In the genomic region with DNA sequence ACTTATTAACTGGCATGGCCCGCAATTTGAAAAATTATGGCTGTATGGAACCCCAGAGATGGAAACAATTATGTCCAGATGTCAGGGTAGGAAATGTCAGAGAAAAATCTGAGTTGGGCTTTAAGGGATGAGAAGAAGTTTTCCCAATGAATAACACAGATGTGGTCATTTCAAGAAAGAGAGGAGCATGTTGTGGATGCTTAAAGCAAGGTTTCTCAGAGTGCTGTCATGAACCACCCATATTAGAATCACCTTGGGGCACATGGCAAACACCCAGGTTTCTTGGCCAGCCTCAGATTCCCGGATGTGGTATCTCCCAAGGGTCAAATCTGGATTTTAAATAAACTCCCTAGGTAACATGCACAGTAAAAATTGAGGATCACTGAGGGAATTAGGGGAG, we compare ENCODE assay signal across 20 cellular contexts. TPM values are rescaled to one million over a fixed set of nuclear protein-coding genes. Genes with fewer than 3 reads are reported as not detected.
"Had no signal": no experiment of that assay in that cellular context is flagged by ENCODE, and none has a peak within 500 bp of the region (broad histone marks: within the 10 kb centered on the region; RNA-seq: fewer than 3 reads in every experiment).

No MANE protein-coding gene starts in this region.

- H3K4me3 ChIP-seq: body of pancreas, gastrocnemius medialis, ovary, right lobe of liver, smooth muscle cell, testis, upper lobe of left lung had no signal

- DNase-seq: activated CD4-positive, alpha-beta T cell treated with anti-CD3 and anti-CD28 coated beads, Interleukin-2, amount 10 ng/mL, durations not matched to agents 24 days and 14 days; activated CD8-positive, alpha-beta T cell treated with anti-CD3 and anti-CD28 coated beads for 36 hours; activated naive CD4-positive, alpha-beta T cell treated with Interleukin-2 at 50 U/mL for 16 hours; activated naive CD8-positive, alpha-beta T cell treated with anti-CD3 and anti-CD28 coated beads, Interleukin-2, amount 10 ng/mL, durations not matched to agents 7 days and 5 days; activated T-cell treated with anti-CD3 and anti-CD28 coated beads, Interleukin-2, amount 50 U/mL, for 1 hour; body of pancreas; caudate nucleus; gastrocnemius medialis; head of caudate nucleus; kidney; ovary; right lobe of liver; stimulated activated CD4-positive, alpha-beta T cell treated with anti-CD3 and anti-CD28 coated beads, Interleukin-4, amount 100 ng/mL, for 1 hour; testis; upper lobe of left lung had no signal

- H3K9me3 ChIP-seq: body of pancreas, gastrocnemius medialis, ovary, right lobe of liver, testis had no signal

- ATAC-seq: activated CD8-positive, alpha-beta T cell treated with anti-CD3 and anti-CD28 coated beads for 36 hours; activated T-helper 17 cell treated with anti-CD3 and anti-CD28 coated beads, Interleukin-2, amount 50 U/mL, for 72 hours; body of pancreas; gastrocnemius medialis; left lobe of liver; right lobe of liver had no signal

- H3K36me3 Mint-ChIP-seq: activated naive CD8-positive, alpha-beta T cell treated with anti-CD3 and anti-CD28 coated beads, Interleukin-2, amount 10 ng/mL, durations not matched to agents 7 days and 5 days had no signal

- H3K27ac Mint-ChIP-seq: activated CD4-positive, alpha-beta T cell treated with anti-CD3 and anti-CD28 coated beads, Interleukin-2, amount 10 ng/mL, durations not matched to agents 24 days and 14 days; activated CD8-positive, alpha-beta T cell treated with anti-CD3 and anti-CD28 coated beads for 36 hours; activated naive CD8-positive, alpha-beta T cell treated with anti-CD3 and anti-CD28 coated beads, Interleukin-2, amount 10 ng/mL, durations not matched to agents 7 days and 5 days; activated T-helper 17 cell treated with anti-CD3 and anti-CD28 coated beads, Interleukin-2, amount 50 U/mL, for 72 hours; T-helper 1 cell treated with Interleukin-12 subunit alpha and Interleukin-12 subunit beta and Interleukin-4 antibody, amounts not matched to agents 30 μg/mL and 1 μg/mL, for 36 hours had no signal

- H3K27me3 ChIP-seq: body of pancreas, gastrocnemius medialis, ovary, right lobe of liver, testis, upper lobe of left lung had no signal

- H3K4me1 ChIP-seq: body of pancreas, gastrocnemius medialis, right lobe of liver, testis, upper lobe of left lung had no signal

- H3K36me3 ChIP-seq: gastrocnemius medialis, ovary, right lobe of liver, upper lobe of left lung had no signal

- H3K4me3 Mint-ChIP-seq: activated CD4-positive, alpha-beta T cell treated with anti-CD3 and anti-CD28 coated beads, Interleukin-2, amount 10 ng/mL, durations not matched to agents 24 days and 14 days; activated CD8-positive, alpha-beta T cell treated with anti-CD3 and anti-CD28 coated beads for 36 hours; activated naive CD8-positive, alpha-beta T cell treated with anti-CD3 and anti-CD28 coated beads, Interleukin-2, amount 10 ng/mL, durations not matched to agents 7 days and 5 days; activated T-helper 17 cell treated with anti-CD3 and anti-CD28 coated beads, Interleukin-2, amount 50 U/mL, for 72 hours; T-helper 1 cell treated with Interleukin-12 subunit alpha and Interleukin-12 subunit beta and Interleukin-4 antibody, amounts not matched to agents 30 μg/mL and 1 μg/mL, for 36 hours had no signal

- H3K4me1 Mint-ChIP-seq: activated T-helper 17 cell treated with anti-CD3 and anti-CD28 coated beads, Interleukin-2, amount 50 U/mL, for 72 hours had no signal

- H3K27ac ChIP-seq: body of pancreas, gastrocnemius medialis, ovary, right lobe of liver, testis, upper lobe of left lung had no signal

RNA-seq across cellular contexts. Expression of a gene that starts 43.6 kb away (rescaled TPM):
- total RNA-seq: activated CD4-positive, alpha-beta T cell treated with anti-CD3 and anti-CD28 coated beads, Interleukin-2, amount 10 ng/mL, durations not matched to agents 24 days and 14 days; activated CD8-positive, alpha-beta T cell treated with anti-CD3 and anti-CD28 coated beads for 36 hours; activated naive CD8-positive, alpha-beta T cell treated with anti-CD3 and anti-CD28 coated beads, Interleukin-2, amount 10 ng/mL, durations not matched to agents 7 days and 5 days; activated T-helper 17 cell treated with anti-CD3 and anti-CD28 coated beads, Interleukin-2, amount 50 U/mL, for 72 hours; left lobe of liver; lung microvascular endothelial cell; ovary; right lobe of liver had no signal
